Comparison of ENCODE assay signal across 25 cellular contexts in genomic region chr16:23172549-23172948, GRCh38. TPM values are rescaled to one million over a fixed set of nuclear protein-coding genes. Genes with fewer than 3 reads are reported as not detected.
"Had no signal": no experiment of that assay in that cellular context is flagged by ENCODE, and none has a peak within 500 bp of the region (broad histone marks: within the 10 kb centered on the region; RNA-seq: fewer than 3 reads in every experiment).

No MANE protein-coding gene starts in this region.

- H3K4me1 ChIP-seq: SJSA1 had no signal

- H3K9me3 ChIP-seq: MG63, SJSA1 had no signal

- H3K4me3 ChIP-seq: MG63, SJSA1, SK-N-MC had no signal

- ATAC-seq: HepG2, PC-3 had no signal

- H3K27me3 ChIP-seq: MG63 had no signal

- H3K36me3 ChIP-seq: MG63, SJSA1 had no signal

- H3K27ac ChIP-seq: RWPE1, SJSA1, SK-N-MC had no signal

- FAIRE-seq: HepG2 had no signal

- DNase-seq: IMR-90, Karpas-422, KG1, MG63, NCI-H1092, NCI-H1105 treated with DMSO at 0.1 percent for 48 hours, NCI-H1417 treated with DMSO at 0.1 percent for 48 hours, NCI-H146, NCI-H1694 treated with DMSO at 0.1 percent for 48 hours, NCI-H1930, NCI-H2081, NCI-H2107, NCI-H2227 treated with DMSO at 0.1 percent for 48 hours, NCI-H524, NCI-H69, NCI-H774, PC-3, SHP77 had no signal

RNA-seq across cellular contexts. Expression of gene SCNN1G, which starts 10.0 kb away (rescaled TPM):
- total RNA-seq: HepG2, HT1080, IMR-90, NCI-H460, OCI-LY7, SJSA1 had no signal
- polyA plus RNA-seq: HepG2, IMR-90 had no signal
